10 cellular contexts compared by ENCODE assay signal in the genomic region with DNA sequence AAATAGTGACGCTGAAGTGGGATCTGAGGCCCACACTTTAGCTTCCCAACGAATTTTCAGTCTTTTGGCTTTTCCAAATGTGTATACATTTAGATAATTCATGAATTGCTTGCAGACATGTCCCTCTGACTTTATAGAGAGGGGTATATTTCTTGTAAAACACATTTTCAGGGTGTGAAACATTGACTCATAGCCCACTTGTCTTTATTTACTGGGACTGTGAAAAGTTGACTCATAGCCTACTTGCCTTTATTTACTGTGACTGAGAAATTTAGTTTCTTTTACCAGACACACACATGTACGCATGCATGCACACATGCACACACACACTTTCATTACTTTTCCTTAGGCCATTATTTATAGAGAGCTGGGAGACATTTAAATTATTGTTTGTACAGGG.
DNase-seq lines count a peak whose midpoint lies in the region; ATAC-seq and TF ChIP-seq lines count a peak whose summit lies in the region.
"Had no signal": no experiment of that assay in that cellular context is flagged by ENCODE, and none has a peak within 500 bp of the region (broad histone marks: within the 10 kb centered on the region; RNA-seq: fewer than 3 reads in every experiment).

No MANE protein-coding gene starts in this region.

- intact Hi-C loops in activated CD8-positive, alpha-beta T cell treated with anti-CD3 and anti-CD28 coated beads for 36 hours (cut with micrococcal nuclease), result no loop called here
- intact Hi-C loops in heart left ventricle (cut with DNase I), result no loop called here

- CTCF ChIA-PET in activated CD8-positive, alpha-beta T cell treated with anti-CD3 and anti-CD28 coated beads for 36 hours (lab: Charles Lee), result interaction anchor here (1.3 kb wide), 1 partner anchor 137 kb away, joined by 3 read pairs; no protein-coding TSS in a partner anchor
- CTCF ChIA-PET in activated CD8-positive, alpha-beta T cell treated with anti-CD3 and anti-CD28 coated beads, Interleukin-2, amount 10 ng/mL, durations not matched to agents 7 days and 5 days (lab: Charles Lee), result interaction anchor here (1.4 to 1.8 kb wide), 2 partner anchors 50 to 54 kb away, joined by 5 to 6 read pairs; no protein-coding TSS in a partner anchor

- POLR2A ChIA-PET in activated CD8-positive, alpha-beta T cell treated with anti-CD3 and anti-CD28 coated beads for 36 hours (lab: Charles Lee), result no interaction called here
- POLR2A ChIA-PET in activated CD8-positive, alpha-beta T cell treated with anti-CD3 and anti-CD28 coated beads, Interleukin-2, amount 10 ng/mL, durations not matched to agents 7 days and 5 days (lab: Charles Lee), result no interaction called here

- H3K36me3 Mint-ChIP-seq in activated CD8-positive, alpha-beta T cell treated with anti-CD3 and anti-CD28 coated beads for 36 hours (ENCODE audit: low read depth), result peaks cover 7% of the 10 kb centered on the region
- peaks cover 13% of the 10 kb centered on the region for H3K36me3 Mint-ChIP-seq in activated CD8-positive, alpha-beta T cell treated with anti-CD3 and anti-CD28 coated beads, Interleukin-2, amount 10 ng/mL, durations not matched to agents 7 days and 5 days (ENCODE audit: low read depth)
- peaks cover 14% of the 10 kb centered on the region for H3K36me3 Mint-ChIP-seq in stimulated activated effector memory CD8-positive, alpha-beta T cell treated with anti-CD3 and anti-CD28 coated beads, Interleukin-12 subunit alpha, Interleukin-12 subunit beta, amount 100 ng/mL, for 72 hours

- H3K4me1 Mint-ChIP-seq in activated CD8-positive, alpha-beta T cell treated with anti-CD3 and anti-CD28 coated beads for 36 hours (ENCODE audit: low read depth), result peaks cover 40% of the 10 kb centered on the region
- H3K4me1 Mint-ChIP-seq in activated CD8-positive, alpha-beta T cell treated with anti-CD3 and anti-CD28 coated beads, Interleukin-2, amount 10 ng/mL, durations not matched to agents 7 days and 5 days (ENCODE audit: low read depth), result peaks cover 15% of the 10 kb centered on the region
- H3K4me1 Mint-ChIP-seq in stimulated activated effector memory CD8-positive, alpha-beta T cell treated with anti-CD3 and anti-CD28 coated beads, Interleukin-12 subunit alpha, Interleukin-12 subunit beta, amount 100 ng/mL, for 72 hours, result peaks cover 43% of the 10 kb centered on the region

- no peak overlapping the region for H3K4me3 ChIP-seq in H7 (ENCODE audit: insufficient read depth, low read depth, low read length)
- H3K4me3 ChIP-seq in heart left ventricle, result no peak overlapping the region

- no peaks in the 10 kb centered on the region for H3K9me3 ChIP-seq in heart left ventricle

- peaks cover 0 to 4% (median 0%) of the 10 kb centered on the region in 12 donors for H3K4me1 ChIP-seq in heart left ventricle

- H3K27me3 ChIP-seq in H7 (ENCODE audit: control insufficient read depth, insufficient read depth, low read length), result no peaks in the 10 kb centered on the region
- no peaks in the 10 kb centered on the region for H3K27me3 ChIP-seq in heart left ventricle

- H3K27ac ChIP-seq in heart left ventricle, result no peak overlapping the region

- H3K27ac Mint-ChIP-seq in activated CD8-positive, alpha-beta T cell treated with anti-CD3 and anti-CD28 coated beads for 36 hours, result no peak overlapping the region
- H3K27ac Mint-ChIP-seq in activated CD8-positive, alpha-beta T cell treated with anti-CD3 and anti-CD28 coated beads, Interleukin-2, amount 10 ng/mL, durations not matched to agents 7 days and 5 days, result no peak overlapping the region
- peak overlapping the region; percentile 32 for H3K27ac Mint-ChIP-seq in stimulated activated effector memory CD8-positive, alpha-beta T cell treated with anti-CD3 and anti-CD28 coated beads, Interleukin-12 subunit alpha, Interleukin-12 subunit beta, amount 100 ng/mL, for 72 hours
- H3K27ac Mint-ChIP-seq: endodermal cell had no signal

- TF ChIP-seq CTCF in activated CD8-positive, alpha-beta T cell treated with anti-CD3 and anti-CD28 coated beads for 36 hours (IDR thresholded peaks at IDR 0.05), result no peak
- no peak for TF ChIP-seq CTCF in heart left ventricle (IDR thresholded peaks at IDR 0.05)

- no peak overlapping the region for H3K4me3 Mint-ChIP-seq in activated CD8-positive, alpha-beta T cell treated with anti-CD3 and anti-CD28 coated beads for 36 hours
- no peak overlapping the region for H3K4me3 Mint-ChIP-seq in activated CD8-positive, alpha-beta T cell treated with anti-CD3 and anti-CD28 coated beads, Interleukin-2, amount 10 ng/mL, durations not matched to agents 7 days and 5 days
- H3K4me3 Mint-ChIP-seq in stimulated activated effector memory CD8-positive, alpha-beta T cell treated with anti-CD3 and anti-CD28 coated beads, Interleukin-12 subunit alpha, Interleukin-12 subunit beta, amount 100 ng/mL, for 72 hours, result peak overlapping the region; percentile 43
- H3K4me3 Mint-ChIP-seq: endodermal cell had no signal

- peak; percentile 9 for DNase-seq in activated CD8-positive, alpha-beta T cell treated with anti-CD3 and anti-CD28 coated beads for 36 hours
- DNase-seq in activated CD8-positive, alpha-beta T cell treated with anti-CD3 and anti-CD28 coated beads, Interleukin-2, amount 10 ng/mL, durations not matched to agents 7 days and 5 days, result no peak
- DNase-seq in M059J (ENCODE audit: low read depth), result peak; percentile 61
- no peak for DNase-seq in stimulated activated effector memory CD8-positive, alpha-beta T cell treated with anti-CD3 and anti-CD28 coated beads, Interleukin-12 subunit alpha, Interleukin-12 subunit beta, amount 100 ng/mL, for 72 hours (ENCODE audit: low spot score in 2 of 2)
- DNase-seq in H7, result no peak
- no peak for DNase-seq in NCI-H446 (lab: John Stamatoyannopoulos, UW)
- DNase-seq in heart left ventricle, result no peak
- DNase-seq: ACHN, endodermal cell had no signal

- no peak for TF ChIP-seq POLR2A in heart left ventricle (IDR thresholded peaks at IDR 0.05)

- no peaks in the 10 kb centered on the region for H3K9me3 Mint-ChIP-seq in activated CD8-positive, alpha-beta T cell treated with anti-CD3 and anti-CD28 coated beads for 36 hours
- H3K9me3 Mint-ChIP-seq in activated CD8-positive, alpha-beta T cell treated with anti-CD3 and anti-CD28 coated beads, Interleukin-2, amount 10 ng/mL, durations not matched to agents 7 days and 5 days (ENCODE audit: insufficient read depth), result peaks cover 4% of the 10 kb centered on the region
- no peaks in the 10 kb centered on the region for H3K9me3 Mint-ChIP-seq in stimulated activated effector memory CD8-positive, alpha-beta T cell treated with anti-CD3 and anti-CD28 coated beads, Interleukin-12 subunit alpha, Interleukin-12 subunit beta, amount 100 ng/mL, for 72 hours
- H3K9me3 Mint-ChIP-seq: endodermal cell had no signal

- H3K36me3 ChIP-seq in H7 (replicated peaks; ENCODE audit: control insufficient read depth, insufficient read depth, low read length) (no peaks in the 10 kb centered on the region), heart left ventricle (peaks cover 0 to 14% (median 0%) of the 10 kb centered on the region in 9 donors)

- 78 to 95% (median 94%) methylated on average over 3 of the region's 3 CpGs for WGBS in heart left ventricle, 4 donors

- H3K27me3 Mint-ChIP-seq in activated CD8-positive, alpha-beta T cell treated with anti-CD3 and anti-CD28 coated beads for 36 hours, result no peaks in the 10 kb centered on the region
- no peaks in the 10 kb centered on the region for H3K27me3 Mint-ChIP-seq in activated CD8-positive, alpha-beta T cell treated with anti-CD3 and anti-CD28 coated beads, Interleukin-2, amount 10 ng/mL, durations not matched to agents 7 days and 5 days (ENCODE audit: low read depth)

- ATAC-seq in activated CD8-positive, alpha-beta T cell treated with anti-CD3 and anti-CD28 coated beads for 36 hours, result peak; percentile 84
- ATAC-seq in activated CD8-positive, alpha-beta T cell treated with anti-CD3 and anti-CD28 coated beads, Interleukin-2, amount 10 ng/mL, durations not matched to agents 7 days and 5 days, result no peak
- ATAC-seq in HG02678 (IDR thresholded peaks at IDR 0.05; ENCODE audit: unreplicated experiment) (peak; percentile 73), heart left ventricle (no peak)
- ATAC-seq in stimulated activated effector memory CD8-positive, alpha-beta T cell treated with anti-CD3 and anti-CD28 coated beads, Interleukin-12 subunit alpha, Interleukin-12 subunit beta, amount 100 ng/mL, for 72 hours, result peak; percentile 97

Comparison
In these comparisons a context has a peak if more than half of its experiments do, and no peak if none do; other contexts are left out.
1. ATAC-seq: peak in activated CD8-positive, alpha-beta T cell treated with anti-CD3 and anti-CD28 coated beads for 36 hours (single experiment), HG02678 (single experiment) and stimulated activated effector memory CD8-positive, alpha-beta T cell treated with anti-CD3 and anti-CD28 coated beads, Interleukin-12 subunit alpha, Interleukin-12 subunit beta, amount 100 ng/mL, for 72 hours (single experiment); none in activated CD8-positive, alpha-beta T cell treated with anti-CD3 and anti-CD28 coated beads, Interleukin-2, amount 10 ng/mL, durations not matched to agents 7 days and 5 days (single experiment) and heart left ventricle (0 of 4).
2. DNase-seq: peak in activated CD8-positive, alpha-beta T cell treated with anti-CD3 and anti-CD28 coated beads for 36 hours (single experiment) and M059J (single experiment); none in activated CD8-positive, alpha-beta T cell treated with anti-CD3 and anti-CD28 coated beads, Interleukin-2, amount 10 ng/mL, durations not matched to agents 7 days and 5 days (single experiment), stimulated activated effector memory CD8-positive, alpha-beta T cell treated with anti-CD3 and anti-CD28 coated beads, Interleukin-12 subunit alpha, Interleukin-12 subunit beta, amount 100 ng/mL, for 72 hours (0 of 2), H7 (single experiment), NCI-H446 (0 of 2) and heart left ventricle (0 of 5).